ENCODE assay signal across 19 cellular contexts in the genomic region with DNA sequence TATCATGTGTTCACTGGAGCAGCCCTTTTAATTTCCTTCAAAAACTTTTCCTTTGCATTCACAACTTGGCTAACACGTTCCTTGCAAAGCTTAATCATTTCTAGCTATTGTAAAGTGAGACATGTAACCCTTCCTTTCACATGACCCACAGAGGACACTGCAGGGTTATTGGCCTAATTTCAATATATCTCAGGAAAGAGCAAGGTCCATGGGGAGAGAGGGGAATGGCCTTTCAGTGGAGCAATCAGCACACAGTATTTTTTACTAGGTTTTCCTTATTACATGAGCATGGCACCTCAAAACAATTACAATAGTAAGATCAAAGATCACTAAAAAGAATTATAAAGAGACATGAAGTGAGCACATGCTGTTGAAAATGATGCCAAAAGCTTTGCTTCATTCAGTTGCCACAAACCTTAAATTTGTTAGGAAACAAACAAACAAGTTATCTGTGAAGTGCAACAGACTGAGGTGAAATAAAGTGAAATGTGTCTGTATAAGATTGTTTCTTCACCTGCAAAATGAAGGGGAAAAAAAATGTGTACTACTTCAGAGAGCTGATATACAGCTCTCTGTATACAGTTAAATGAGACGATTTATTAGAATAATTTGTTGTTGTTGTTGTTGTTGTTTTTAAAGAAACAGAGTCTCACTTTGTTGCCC.
A peak's percentile ranks its signal among the peaks of the same experiment; 100 is the strongest.
DNase-seq lines count a peak whose midpoint lies in the region; ATAC-seq, FAIRE-seq and TF ChIP-seq lines count a peak whose summit lies in the region.
"Had no signal": no experiment of that assay in that cellular context is flagged by ENCODE, and none has a peak within 500 bp of the region (broad histone marks: within the 10 kb centered on the region; RNA-seq: fewer than 3 reads in every experiment).

No MANE protein-coding gene starts in this region.

- ATAC-seq in A549 (no peak), GM21619 (IDR thresholded peaks at IDR 0.05; ENCODE audit: unreplicated experiment) (no peak)
- ATAC-seq: HCT116 had no signal

- DNase-seq in A549 (ENCODE audit: low read depth in 1 of 2, low spot score in 1 of 2) (peak in 1 of 2 experiments; percentile 4), kidney tubule cell (ENCODE audit: low spot score) (peak; percentile 6), OCI-M1 (lab: John Stamatoyannopoulos, UW) (no peak), prostate gland (ENCODE audit: low spot score) (no peak)
- no peak for DNase-seq in activated naive CD4-positive, alpha-beta T cell treated with Interleukin-2 at 50 U/mL for 16 hours
- DNase-seq: activated effector memory CD4-positive, alpha-beta T cell treated with anti-CD3 and anti-CD28 coated beads, Interleukin-2, amount 50 U/mL, for 16 hours; BE2C; hippocampal formation; NCI-H1105 treated with DMSO at 0.1 percent for 48 hours; NCI-H2081 had no signal

- no peak for FAIRE-seq in A549 (lab: Jason Lieb, UNC)
- FAIRE-seq: A204.1, bronchial epithelial cell, RCC 7860 had no signal

- no peaks in the 10 kb centered on the region for H3K9me3 Mint-ChIP-seq in brain
- no peaks in the 10 kb centered on the region for H3K9me3 Mint-ChIP-seq in nephron
- H3K9me3 Mint-ChIP-seq: neural progenitor cell had no signal

- 53% methylated on average over 2 of the region's 2 CpGs for WGBS in A549 (ENCODE audit: missing lambda C conversion rate)
- 88% methylated on average over 2 of the region's 2 CpGs for WGBS in prostate gland

- H3K4me3 ChIP-seq in A549: no peak overlapping the region
- H3K4me3 ChIP-seq in prostate gland: no peak overlapping the region
- H3K4me3 ChIP-seq: neural progenitor cell had no signal

- TF ChIP-seq CTCF in A549 (IDR thresholded peaks at IDR 0.05) (no peak), brain (conservative IDR thresholded peaks at IDR 0.05) (no peak), nephron (IDR thresholded peaks at IDR 0.05; ENCODE audit: unreplicated experiment in 3 of 3) (no peak), prostate gland (IDR thresholded peaks at IDR 0.05) (no peak)

- no peak for TF ChIP-seq POLR2A in A549 (IDR thresholded peaks at IDR 0.05; ENCODE audit: low read length)
- TF ChIP-seq POLR2A in prostate gland (IDR thresholded peaks at IDR 0.05): no peak

- no peak overlapping the region for H3K27ac ChIP-seq in A549
- no peak overlapping the region for H3K27ac ChIP-seq in prostate gland
- H3K27ac ChIP-seq: neural progenitor cell, VCaP had no signal

- no peak for TF ChIP-seq EP300 in A549 (IDR thresholded peaks at IDR 0.05)

- H3K4me3 Mint-ChIP-seq in brain (peak overlapping the region in 1 of 5 experiments; percentile 13), nephron (no peak overlapping the region)
- H3K4me3 Mint-ChIP-seq: neural progenitor cell had no signal

- H3K4me1 ChIP-seq in A549: peaks cover 23% of the 10 kb centered on the region
- no peaks in the 10 kb centered on the region for H3K4me1 ChIP-seq in prostate gland (replicated peaks)
- H3K4me1 ChIP-seq: BE2C had no signal

- intact Hi-C loops in prostate gland (cut with DNase I): no loop called here

- POLR2A ChIA-PET in A549 (lab: Yijun Ruan, JAX): no interaction called here

- peak overlapping the region; percentile 24; the same call in 1 of the 3 replicates for H3K4me2 ChIP-seq in A549
- H3K4me2 ChIP-seq: neural progenitor cell had no signal

- no peaks in the 10 kb centered on the region for H3K27me3 Mint-ChIP-seq in brain
- no peaks in the 10 kb centered on the region for H3K27me3 Mint-ChIP-seq in nephron (ENCODE audit: low read depth)

- CTCF ChIA-PET in A549 (lab: Yijun Ruan, JAX): no interaction called here

- H3K36me3 ChIP-seq in prostate gland: no peaks in the 10 kb centered on the region
- H3K36me3 ChIP-seq: BE2C had no signal

- TF ChIP-seq RAD21 in A549 (conservative IDR thresholded peaks at IDR 0.05 in 1 of 2, IDR thresholded peaks at IDR 0.05 in 1 of 2): no peak

- H3K9me3 ChIP-seq in A549 (no peaks in the 10 kb centered on the region), prostate gland (no peaks in the 10 kb centered on the region)
- H3K9me3 ChIP-seq: BE2C had no signal

- H3K27ac Mint-ChIP-seq in brain (peak overlapping the region in 3 of 5 experiments; percentile 78 to 88 (median 84)), nephron (peak overlapping the region; percentile 62 to 91 (median 71))
- H3K27ac Mint-ChIP-seq: neural progenitor cell had no signal

- peaks cover 70% of the 10 kb centered on the region for H3K4me1 Mint-ChIP-seq in brain
- peaks cover 24% of the 10 kb centered on the region for H3K4me1 Mint-ChIP-seq in nephron

- H3K27me3 ChIP-seq in prostate gland (replicated peaks; ENCODE audit: insufficient read depth): no peaks in the 10 kb centered on the region
- H3K27me3 ChIP-seq: BE2C, neural progenitor cell had no signal

- H3K36me3 Mint-ChIP-seq in brain (peaks cover 5% of the 10 kb centered on the region), nephron (ENCODE audit: low read depth) (peaks cover 5% of the 10 kb centered on the region)
- H3K36me3 Mint-ChIP-seq: neural progenitor cell had no signal

TF ChIP-seq in A549, 52 proteins besides CTCF, POLR2A, EP300 and RAD21:
- TF ChIP-seq SREBF2 (IDR thresholded peaks at IDR 0.05): no peak
- TF ChIP-seq BHLHE40 (IDR thresholded peaks at IDR 0.05; ENCODE audit: low read depth, low read length): no peak
- TF ChIP-seq CHD4 (IDR thresholded peaks at IDR 0.05; ENCODE audit: borderline replicate concordance): no peak
- TF ChIP-seq ZC3H11A (IDR thresholded peaks at IDR 0.05): no peak
- TF ChIP-seq PHF8 (IDR thresholded peaks at IDR 0.05; ENCODE audit: borderline replicate concordance, low read depth): no peak
- TF ChIP-seq RARB (CRISPR knock-in tag; IDR thresholded peaks at IDR 0.05): no peak
- no peak for TF ChIP-seq JUNB (IDR thresholded peaks at IDR 0.05)
